10 cellular contexts compared by ENCODE assay signal in the genomic region with DNA sequence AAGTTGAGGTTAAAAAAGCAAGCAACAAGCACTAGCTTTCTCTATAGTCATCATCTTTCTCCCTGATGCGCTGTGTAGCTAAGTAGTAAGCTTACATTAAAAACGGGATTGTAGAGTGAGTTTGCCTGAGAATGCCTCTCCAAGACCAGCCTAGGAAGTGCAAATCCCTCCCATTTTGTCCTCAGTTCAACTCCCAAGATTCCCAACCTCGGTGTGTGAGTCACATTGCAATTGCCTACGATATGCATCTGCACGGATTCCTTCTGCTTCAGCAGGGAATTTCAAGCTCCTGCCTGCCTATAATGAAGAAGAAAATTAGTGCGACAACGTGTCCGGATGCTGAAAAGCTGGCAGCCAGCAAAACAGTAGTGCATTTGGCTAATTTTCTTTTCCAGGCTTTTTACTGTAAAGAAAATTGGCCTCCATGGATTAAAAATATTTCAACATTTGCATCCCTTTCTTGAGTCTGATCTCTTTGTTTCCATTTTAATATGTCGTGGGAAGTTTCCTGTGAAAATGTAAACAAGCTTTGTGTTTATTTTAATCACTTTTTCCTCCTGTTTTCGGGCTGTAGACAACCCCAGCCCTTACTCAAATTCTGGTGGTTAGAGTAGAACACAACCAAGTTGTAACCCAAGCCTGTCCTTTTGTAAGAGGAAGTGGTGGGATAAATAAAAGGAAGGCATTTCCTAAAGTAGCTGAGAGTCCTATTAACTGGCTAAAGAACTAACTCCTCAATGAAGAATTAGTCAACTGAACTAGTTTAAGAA. TPM values are rescaled to one million over a fixed set of nuclear protein-coding genes. Genes with fewer than 3 reads are reported as not detected.
A peak's percentile ranks its signal among the peaks of the same experiment; 100 is the strongest.
DNase-seq lines count a peak whose midpoint lies in the region; ATAC-seq and TF ChIP-seq lines count a peak whose summit lies in the region.
"Had no signal": no experiment of that assay in that cellular context is flagged by ENCODE, and none has a peak within 500 bp of the region (broad histone marks: within the 10 kb centered on the region; RNA-seq: fewer than 3 reads in every experiment).

No MANE protein-coding gene starts in this region.

- no peaks in the 10 kb centered on the region for H3K27me3 ChIP-seq in IMR-90 (ENCODE audit: control insufficient read depth, insufficient read depth, low read length)

- peak overlapping the region; percentile 80; the same call in 1 of the 2 replicates for H3K14ac ChIP-seq in IMR-90 (replicated peaks; ENCODE audit: low read depth, low read length)

- peak overlapping the region; percentile 28 for H3K4me3 ChIP-seq in AG04449 (ENCODE audit: low read depth, low read length)
- H3K4me3 ChIP-seq in IMR-90 (ENCODE audit: insufficient read depth, low read depth, low read length), result peak overlapping the region; percentile 24

- dilution Hi-C loops in IMR-90 (cut with HindIII; ENCODE audit: low sequenced_read_pairs, unreplicated experiment), result no loop called here

- peak overlapping the region; percentile 69; the same call in 1 of the 3 replicates for H2BK15ac ChIP-seq in IMR-90 (ENCODE audit: low read depth, low read length)

- peak overlapping the region; percentile 89; the same call in 1 of the 2 replicates for H3K23ac ChIP-seq in IMR-90 (ENCODE audit: low read depth, low read length)

- H3K36me3 ChIP-seq in IMR-90 (ENCODE audit: control insufficient read depth, insufficient read depth, low read length), result no peaks in the 10 kb centered on the region

- H4K8ac ChIP-seq in IMR-90 (ENCODE audit: low read depth in 2 of 2, low read length in 2 of 2), result peak overlapping the region; percentile 45 to 52; a peak in 3 of 4 replicates

- peak overlapping the region; percentile 94 for H4K5ac ChIP-seq in IMR-90 (ENCODE audit: low read depth, low read length)

- H2AFZ ChIP-seq in IMR-90 (replicated peaks; ENCODE audit: low read length, poor library complexity), result no peak overlapping the region

- H3K9ac ChIP-seq in IMR-90 (ENCODE audit: low read depth, low read length), result peak overlapping the region; percentile 10; the same call in 1 of the 2 replicates

- POLR2A ChIA-PET in AG04449 (lab: Yijun Ruan, JAX) (interaction anchor here (0.9 kb wide), 1 partner anchor 58 kb away, joined by 3 read pairs; a partner anchor contains a TSS), IMR-90 (lab: Charles Lee; ENCODE audit: unreplicated experiment) (interaction anchor here (0.7 to 1.3 kb wide), 3 partner anchors 40 to 385 kb away, joined by 3 to 4 read pairs (median 4); a partner anchor contains a TSS)

- H3K4me1 Mint-ChIP-seq in activated T-helper 1 cell treated with anti-CD3 and anti-CD28 coated beads, Interleukin-12 subunit alpha, Interleukin-12 subunit beta, Interleukin-2, Interleukin-4 antibody, amounts not matched to agents 30 ng/mL and 10 ng/mL and 1 ng/mL, durations not matched to agents 14 hours and 24 hours and 36 hours (ENCODE audit: low read depth), result no peaks in the 10 kb centered on the region

- H3K27me3 Mint-ChIP-seq in activated T-helper 1 cell treated with anti-CD3 and anti-CD28 coated beads, Interleukin-12 subunit alpha, Interleukin-12 subunit beta, Interleukin-2, Interleukin-4 antibody, amounts not matched to agents 30 ng/mL and 10 ng/mL and 1 ng/mL, durations not matched to agents 14 hours and 24 hours and 36 hours (ENCODE audit: insufficient read depth), result peaks cover 7% of the 10 kb centered on the region

- in situ Hi-C loops in IMR-90 (cut with MboI; ENCODE audit: low sequenced_read_pairs), result no loop called here

- peaks cover 27% of the 10 kb centered on the region for H3K9me3 Mint-ChIP-seq in activated T-helper 1 cell treated with anti-CD3 and anti-CD28 coated beads, Interleukin-12 subunit alpha, Interleukin-12 subunit beta, Interleukin-2, Interleukin-4 antibody, amounts not matched to agents 30 ng/mL and 10 ng/mL and 1 ng/mL, durations not matched to agents 14 hours and 24 hours and 36 hours

- 0% methylated on average over 2 of the region's 10 CpGs; no CpG with 5 or more reads in 1 of the 2 experiments for WGBS in IMR-90 (ENCODE audit: extremely low coverage in 2 of 2, insufficient read length in 1 of 2), 2 experiments

- peak overlapping the region; percentile 94 for H3K18ac ChIP-seq in IMR-90 (ENCODE audit: low read depth, low read length)

- H3K56ac ChIP-seq in IMR-90 (ENCODE audit: extremely low read depth, insufficient read depth, low read length), result peak overlapping the region; percentile 73

- H3K79me1 ChIP-seq in IMR-90 (ENCODE audit: low read depth in 1 of 2, low read length in 2 of 2), result no peaks in the 10 kb centered on the region

- H4K91ac ChIP-seq in IMR-90 (ENCODE audit: insufficient read depth, low read depth, low read length), result peak overlapping the region; percentile 26; the same call in 1 of the 2 replicates

- CTCF ChIA-PET in AG04449 (lab: Yijun Ruan, JAX) (interaction anchor here (2.1 kb wide), 1 partner anchor 385 kb away, joined by 11 read pairs; a partner anchor contains a TSS), IMR-90 (lab: Yijun Ruan, JAX) (interaction anchor here (1.1 to 1.5 kb wide), 2 partner anchors 43 to 386 kb away, joined by 3 read pairs; a partner anchor contains a TSS)

- TF ChIP-seq RAD21 in IMR-90 (IDR thresholded peaks at IDR 0.05; ENCODE audit: low read length), result no peak

- ATAC-seq in IMR-90 (ENCODE audit: low read depth) (peak; percentile 94), GM18907 (IDR thresholded peaks at IDR 0.05; ENCODE audit: unreplicated experiment) (no peak)

- TF ChIP-seq CTCF in AG04449 (IDR thresholded peaks at IDR 0.05; ENCODE audit: insufficient read depth, low read length, missing control alignments) (no peak), IMR-90 (conservative IDR thresholded peaks at IDR 0.05; ENCODE audit: low read depth, low read length) (no peak)

- BruUV-seq in IMR-90 (replicated peaks; lab: Mats Ljungman, UMichigan), result no TSS peak

- peaks cover 5% of the 10 kb centered on the region; the same call in 1 of the 2 replicates for H3K4me1 ChIP-seq in IMR-90 (ENCODE audit: control insufficient read depth, insufficient read depth, low read length)

- peak overlapping the region; percentile 90 for H2BK120ac ChIP-seq in IMR-90 (ENCODE audit: low read depth, low read length)

- H3K4me3 Mint-ChIP-seq in activated T-helper 1 cell treated with anti-CD3 and anti-CD28 coated beads, Interleukin-12 subunit alpha, Interleukin-12 subunit beta, Interleukin-2, Interleukin-4 antibody, amounts not matched to agents 30 ng/mL and 10 ng/mL and 1 ng/mL, durations not matched to agents 14 hours and 24 hours and 36 hours, result no peak overlapping the region

- peak overlapping the region; percentile 46; the same call in 1 of the 2 replicates for H2BK20ac ChIP-seq in IMR-90 (ENCODE audit: low read depth, low read length)

- H3K4me2 ChIP-seq in IMR-90 (ENCODE audit: low read depth, low read length), result peak overlapping the region; percentile 45

- peak overlapping the region; percentile 64; the same call in 1 of the 2 replicates for H3K27ac ChIP-seq in IMR-90 (ENCODE audit: insufficient read depth, low read length)

- H2BK5ac ChIP-seq in IMR-90 (ENCODE audit: low read depth, low read length, poor library complexity, severe bottlenecking), result peak overlapping the region; percentile 99

- intact Hi-C loops in IMR-90 (cut with micrococcal nuclease), result loop anchor here (1.0 kb wide), 2 partner anchors 59 to 383 kb away; no protein-coding TSS in a partner anchor
- intact Hi-C loops in activated T-helper 1 cell treated with anti-CD3 and anti-CD28 coated beads, Interleukin-12 subunit alpha, Interleukin-12 subunit beta, Interleukin-2, Interleukin-4 antibody, amounts not matched to agents 30 ng/mL and 10 ng/mL and 1 ng/mL, durations not matched to agents 14 hours and 24 hours and 36 hours (cut with micrococcal nuclease), result no loop called here

- DNase-seq in AG04449 (ENCODE audit: low read depth, low spot score) (peak; percentile 88), IMR-90 (peak; percentile 98), brain pericyte (ENCODE audit: low read depth, low spot score) (peak; percentile 75), kidney tubule cell (ENCODE audit: low spot score) (peak; percentile 73), NCI-H1436 (lab: John Stamatoyannopoulos, UW) (no peak), COR-L47 (lab: John Stamatoyannopoulos, UW) (no peak)
- DNase-seq in activated T-helper 1 cell treated with anti-CD3 and anti-CD28 coated beads, Interleukin-12 subunit alpha, Interleukin-12 subunit beta, Interleukin-2, Interleukin-4 antibody, amounts not matched to agents 30 ng/mL and 10 ng/mL and 1 ng/mL, durations not matched to agents 14 hours and 24 hours and 36 hours (ENCODE audit: low spot score), result no peak
- DNase-seq: activated T-cell treated with anti-CD3 and anti-CD28 coated beads, Interleukin-2, amount 50 U/mL, for 48 hours; DMS53 had no signal

- peak overlapping the region; percentile 26; the same call in 1 of the 2 replicates for H3K4ac ChIP-seq in IMR-90 (ENCODE audit: low read depth, low read length)

- peak; percentile 71 for TF ChIP-seq POLR2A in IMR-90 (IDR thresholded peaks at IDR 0.05; ENCODE audit: low read depth, low read length)

- H3K36me3 Mint-ChIP-seq in activated T-helper 1 cell treated with anti-CD3 and anti-CD28 coated beads, Interleukin-12 subunit alpha, Interleukin-12 subunit beta, Interleukin-2, Interleukin-4 antibody, amounts not matched to agents 30 ng/mL and 10 ng/mL and 1 ng/mL, durations not matched to agents 14 hours and 24 hours and 36 hours (ENCODE audit: low read depth), result peaks cover 2% of the 10 kb centered on the region

- H2AK5ac ChIP-seq in IMR-90 (ENCODE audit: low read depth, low read length), result no peak overlapping the region

- H4K20me1 ChIP-seq in IMR-90 (ENCODE audit: insufficient read depth, low read length), result no peaks in the 10 kb centered on the region

- H3K27ac Mint-ChIP-seq in activated T-helper 1 cell treated with anti-CD3 and anti-CD28 coated beads, Interleukin-12 subunit alpha, Interleukin-12 subunit beta, Interleukin-2, Interleukin-4 antibody, amounts not matched to agents 30 ng/mL and 10 ng/mL and 1 ng/mL, durations not matched to agents 14 hours and 24 hours and 36 hours, result no peak overlapping the region

- no peaks in the 10 kb centered on the region for H3K9me1 ChIP-seq in IMR-90 (ENCODE audit: insufficient read depth, low read length)

- H2AK9ac ChIP-seq in IMR-90 (replicated peaks; ENCODE audit: low read depth, low read length, poor library complexity), result no peak overlapping the region

- no peaks in the 10 kb centered on the region for H3K9me3 ChIP-seq in IMR-90 (ENCODE audit: control insufficient read depth, insufficient read depth, low read length)

TF ChIP-seq in IMR-90, 13 proteins besides CTCF, POLR2A, EP300 and RAD21 (continues in another document):
- TF ChIP-seq NFE2L2 (IDR thresholded peaks at IDR 0.05; ENCODE audit: low read depth, low read length), result no peak

RNA-seq across cellular contexts. Expression of a gene that starts 58.4 kb away (rescaled TPM):
- total RNA-seq in IMR-90 (2012; rRNA removed), result 22.8 and 25.3 TPM in 2 replicates
- polyA plus RNA-seq in IMR-90 (2012; rRNA removed), result 5.3 and 5.6 TPM in 2 replicates
- 1.2 and 1.3 TPM in 2 replicates for polyA plus RNA-seq in IMR-90 (2012; cell fraction: cytosol; rRNA removed)
- polyA plus RNA-seq in IMR-90 (2012; cell fraction: nucleus; rRNA removed; ENCODE audit: low replicate concordance), result 3.3 and 18.9 TPM in 2 replicates
- total RNA-seq in activated T-helper 1 cell treated with anti-CD3 and anti-CD28 coated beads, Interleukin-12 subunit alpha, Interleukin-12 subunit beta, Interleukin-2, Interleukin-4 antibody, amounts not matched to agents 30 ng/mL and 10 ng/mL and 1 ng/mL, durations not matched to agents 14 hours and 24 hours and 36 hours, result 28.7 and 28.8 TPM in 2 replicates

Comparison
In these comparisons a context has a peak if more than half of its experiments do, and no peak if none do; other contexts are left out.
1. DNase-seq: peak in AG04449 (single experiment), IMR-90 (single experiment), brain pericyte (single experiment) and kidney tubule cell (single experiment); none in NCI-H1436 (single experiment), activated T-helper 1 cell treated with anti-CD3 and anti-CD28 coated beads, Interleukin-12 subunit alpha, Interleukin-12 subunit beta, Interleukin-2, Interleukin-4 antibody, amounts not matched to agents 30 ng/mL and 10 ng/mL and 1 ng/mL, durations not matched to agents 14 hours and 24 hours and 36 hours (single experiment) and COR-L47 (single experiment).